32 cellular contexts compared by ENCODE assay signal in the genomic region with DNA sequence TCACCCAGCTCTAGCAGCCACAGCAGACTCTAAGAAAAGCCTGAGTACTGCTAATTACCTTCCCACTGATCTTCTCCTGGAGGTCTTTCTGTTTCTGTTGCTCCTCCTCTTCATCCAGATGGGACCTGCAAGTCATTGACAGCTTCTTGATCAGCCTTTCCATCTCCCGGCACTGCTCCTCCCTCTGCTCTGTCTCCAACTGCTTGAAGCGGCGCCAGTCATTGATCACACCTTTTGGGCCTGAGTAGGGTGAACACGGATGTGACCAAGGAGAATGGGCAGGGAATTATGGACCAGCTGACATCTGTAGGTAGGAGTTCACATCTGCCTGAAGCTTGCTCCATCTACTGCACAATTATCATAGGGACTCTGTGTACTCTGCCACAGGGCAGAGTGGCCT. TPM values are rescaled to one million over a fixed set of nuclear protein-coding genes. Genes with fewer than 3 reads are reported as not detected.
DNase-seq lines count a peak whose midpoint lies in the region; ATAC-seq, FAIRE-seq and TF ChIP-seq lines count a peak whose summit lies in the region.
"Had no signal": no experiment of that assay in that cellular context is flagged by ENCODE, and none has a peak within 500 bp of the region (broad histone marks: within the 10 kb centered on the region; RNA-seq: fewer than 3 reads in every experiment).

No MANE protein-coding gene starts in this region.

- no peak for TF ChIP-seq POLR2A in endothelial cell of umbilical vein (IDR thresholded peaks at IDR 0.05; ENCODE audit: low read depth, low read length)

- no peaks in the 10 kb centered on the region for H4K20me1 ChIP-seq in endothelial cell of umbilical vein (replicated peaks; ENCODE audit: control insufficient read depth, extremely low read depth, insufficient read depth, low read length)

- BruUV-seq in endothelial cell of umbilical vein (replicated peaks; lab: Mats Ljungman, UMichigan) = no TSS peak

- dilution Hi-C loops in endothelial cell of umbilical vein (cut with MboI; ENCODE audit: extremely low pct_ligation_motif_present, low sequenced_read_pairs) = no loop called here

- POLR2A ChIA-PET in activated CD4-positive, alpha-beta memory T cell treated with anti-CD3 and anti-CD28 coated beads for 36 hours (lab: Charles Lee) = no interaction called here
- POLR2A ChIA-PET in activated CD4-positive, alpha-beta memory T cell treated with anti-CD3 and anti-CD28 coated beads, Interleukin-2, amount 10 ng/mL, durations not matched to agents 7 days and 5 days (lab: Charles Lee) = interaction anchor here (2.0 kb wide), 1 partner anchor 12 kb away, joined by 6 read pairs; no protein-coding TSS in a partner anchor
- POLR2A ChIA-PET in activated CD8-positive, alpha-beta T cell treated with anti-CD3 and anti-CD28 coated beads for 36 hours (lab: Charles Lee) = interaction anchor here (1.3 kb wide), 1 partner anchor 12 kb away, joined by 3 read pairs; no protein-coding TSS in a partner anchor
- POLR2A ChIA-PET in endothelial cell of umbilical vein (lab: Charles Lee) = no interaction called here

- H3K9me1 ChIP-seq in endothelial cell of umbilical vein (replicated peaks; ENCODE audit: control insufficient read depth, extremely low read depth, insufficient read depth, low read length) = no peaks in the 10 kb centered on the region

- CTCF ChIA-PET in activated CD4-positive, alpha-beta memory T cell treated with anti-CD3 and anti-CD28 coated beads for 36 hours (lab: Charles Lee) = interaction anchor here (1.0 to 1.8 kb wide), 3 partner anchors 10 to 14 kb away, joined by 3 to 6 read pairs (median 3); no protein-coding TSS in a partner anchor
- CTCF ChIA-PET in activated CD4-positive, alpha-beta memory T cell treated with anti-CD3 and anti-CD28 coated beads, Interleukin-2, amount 10 ng/mL, durations not matched to agents 7 days and 5 days (lab: Charles Lee) = no interaction called here
- CTCF ChIA-PET in activated CD8-positive, alpha-beta T cell treated with anti-CD3 and anti-CD28 coated beads for 36 hours (lab: Charles Lee) = interaction anchor here (0.7 to 2.0 kb wide), 2 partner anchors 12 to 698 kb away, joined by 3 to 5 read pairs; no protein-coding TSS in a partner anchor
- CTCF ChIA-PET in endothelial cell of umbilical vein (lab: Charles Lee) = interaction anchor here (0.8 kb wide), 1 partner anchor 12 kb away, joined by 3 read pairs; no protein-coding TSS in a partner anchor

- peaks cover 28% of the 10 kb centered on the region for H3K36me3 Mint-ChIP-seq in activated CD4-positive, alpha-beta memory T cell treated with anti-CD3 and anti-CD28 coated beads for 36 hours
- peaks cover 53% of the 10 kb centered on the region for H3K36me3 Mint-ChIP-seq in activated CD4-positive, alpha-beta memory T cell treated with anti-CD3 and anti-CD28 coated beads, Interleukin-2, amount 10 ng/mL, durations not matched to agents 7 days and 5 days (ENCODE audit: low read depth)
- peaks cover 19% of the 10 kb centered on the region for H3K36me3 Mint-ChIP-seq in activated CD8-positive, alpha-beta T cell treated with anti-CD3 and anti-CD28 coated beads for 36 hours (ENCODE audit: low read depth)
- H3K36me3 Mint-ChIP-seq in stimulated activated effector memory CD8-positive, alpha-beta T cell treated with anti-CD3 and anti-CD28 coated beads, Interleukin-12 subunit alpha, Interleukin-12 subunit beta, amount 100 ng/mL, for 72 hours = peaks cover 87% of the 10 kb centered on the region

- H3K9me3 ChIP-seq in endothelial cell of umbilical vein (replicated peaks; ENCODE audit: control insufficient read depth, insufficient read depth, low read length) = no peaks in the 10 kb centered on the region
- H3K9me3 ChIP-seq in pancreas = no peaks in the 10 kb centered on the region
- H3K9me3 ChIP-seq: ovary, right lobe of liver, thoracic aorta had no signal

- no peak for DNase-seq in activated CD4-positive, alpha-beta memory T cell treated with anti-CD3 and anti-CD28 coated beads for 36 hours
- no peak for DNase-seq in activated CD4-positive, alpha-beta memory T cell treated with anti-CD3 and anti-CD28 coated beads, Interleukin-2, amount 10 ng/mL, durations not matched to agents 7 days and 5 days
- no peak for DNase-seq in activated CD8-positive, alpha-beta T cell treated with anti-CD3 and anti-CD28 coated beads for 36 hours
- DNase-seq in endothelial cell of umbilical vein (ENCODE audit: low read depth, low spot score) (no peak), NCI-H1436 treated with DMSO at 0.1 percent for 48 hours (lab: John Stamatoyannopoulos, UW) (no peak), pancreas (no peak), NOMO-1 (lab: John Stamatoyannopoulos, UW; ENCODE audit: unreplicated experiment in 2 of 2) (no peak)
- DNase-seq in stimulated activated effector memory CD8-positive, alpha-beta T cell treated with anti-CD3 and anti-CD28 coated beads, Interleukin-12 subunit alpha, Interleukin-12 subunit beta, amount 100 ng/mL, for 72 hours (ENCODE audit: low spot score in 2 of 2) = no peak
- DNase-seq: 8988T; activated CD4-positive, alpha-beta T cell treated with anti-CD3 and anti-CD28 coated beads, Interleukin-2, amount 10 ng/mL, durations not matched to agents 7 days and 5 days; activated CD8-positive, alpha-beta memory T cell treated with anti-CD3 and anti-CD28 coated beads, Interleukin-2, amount 50 U/mL, for 48 hours; activated effector memory CD4-positive, alpha-beta T cell treated with Interleukin-2 at 50 U/mL for 16 hours; brain microvascular endothelial cell; NCI-H1694 treated with DMSO at 0.1 percent for 48 hours; ovary; PC-9; right lobe of liver; stimulated activated CD4-positive, alpha-beta T cell treated with anti-CD3 and anti-CD28 coated beads, Interleukin-4, amount 100 ng/mL, for 24 hours; stimulated activated naive CD4-positive, alpha-beta T cell; T-helper 9 cell had no signal

- TF ChIP-seq CTCF in activated CD8-positive, alpha-beta T cell treated with anti-CD3 and anti-CD28 coated beads for 36 hours (IDR thresholded peaks at IDR 0.05) = no peak
- TF ChIP-seq CTCF in endothelial cell of umbilical vein (IDR thresholded peaks at IDR 0.05; ENCODE audit: extremely low read depth in 1 of 2, insufficient read depth in 1 of 2, low read depth in 1 of 2, low read length in 2 of 2) (no peak), pancreas (IDR thresholded peaks at IDR 0.05) (no peak)

- peaks cover 62% of the 10 kb centered on the region for H3K4me1 ChIP-seq in endothelial cell of umbilical vein (ENCODE audit: control insufficient read depth, extremely low read depth, insufficient read depth, low read length)
- peaks cover 6 to 18% (median 9%) of the 10 kb centered on the region in 3 donors for H3K4me1 ChIP-seq in pancreas

- no peak overlapping the region for H3K4me2 ChIP-seq in endothelial cell of umbilical vein (ENCODE audit: insufficient read depth, low read length)
- H3K4me2 ChIP-seq: PC-9 had no signal

- H3K9me3 Mint-ChIP-seq in activated CD4-positive, alpha-beta memory T cell treated with anti-CD3 and anti-CD28 coated beads for 36 hours = no peaks in the 10 kb centered on the region
- H3K9me3 Mint-ChIP-seq in activated CD4-positive, alpha-beta memory T cell treated with anti-CD3 and anti-CD28 coated beads, Interleukin-2, amount 10 ng/mL, durations not matched to agents 7 days and 5 days = no peaks in the 10 kb centered on the region
- H3K9me3 Mint-ChIP-seq in activated CD8-positive, alpha-beta T cell treated with anti-CD3 and anti-CD28 coated beads for 36 hours = no peaks in the 10 kb centered on the region
- no peaks in the 10 kb centered on the region for H3K9me3 Mint-ChIP-seq in stimulated activated effector memory CD8-positive, alpha-beta T cell treated with anti-CD3 and anti-CD28 coated beads, Interleukin-12 subunit alpha, Interleukin-12 subunit beta, amount 100 ng/mL, for 72 hours
- H3K9me3 Mint-ChIP-seq: activated CD4-positive, alpha-beta T cell treated with anti-CD3 and anti-CD28 coated beads, Interleukin-2, amount 10 ng/mL, durations not matched to agents 7 days and 5 days; nephron had no signal

- peak overlapping the region; percentile 7 for H3K27ac Mint-ChIP-seq in activated CD4-positive, alpha-beta memory T cell treated with anti-CD3 and anti-CD28 coated beads for 36 hours
- no peak overlapping the region for H3K27ac Mint-ChIP-seq in activated CD4-positive, alpha-beta memory T cell treated with anti-CD3 and anti-CD28 coated beads, Interleukin-2, amount 10 ng/mL, durations not matched to agents 7 days and 5 days
- peak overlapping the region; percentile 3 for H3K27ac Mint-ChIP-seq in activated CD8-positive, alpha-beta T cell treated with anti-CD3 and anti-CD28 coated beads for 36 hours
- peak overlapping the region; percentile 11 for H3K27ac Mint-ChIP-seq in stimulated activated effector memory CD8-positive, alpha-beta T cell treated with anti-CD3 and anti-CD28 coated beads, Interleukin-12 subunit alpha, Interleukin-12 subunit beta, amount 100 ng/mL, for 72 hours
- H3K27ac Mint-ChIP-seq: activated CD4-positive, alpha-beta T cell treated with anti-CD3 and anti-CD28 coated beads, Interleukin-2, amount 10 ng/mL, durations not matched to agents 7 days and 5 days; nephron had no signal

- no peak for ATAC-seq in activated CD8-positive, alpha-beta T cell treated with anti-CD3 and anti-CD28 coated beads for 36 hours
- no peak for ATAC-seq in stimulated activated effector memory CD8-positive, alpha-beta T cell treated with anti-CD3 and anti-CD28 coated beads, Interleukin-12 subunit alpha, Interleukin-12 subunit beta, amount 100 ng/mL, for 72 hours
- ATAC-seq in pancreas = no peak
- ATAC-seq: right lobe of liver, Right ventricle myocardium inferior had no signal

- peak overlapping the region; percentile 97 for H3K27ac ChIP-seq in endothelial cell of umbilical vein (ENCODE audit: insufficient read depth, low read depth, low read length)
- no peak overlapping the region for H3K27ac ChIP-seq in pancreas
- H3K27ac ChIP-seq: brain microvascular endothelial cell, epithelial cell of prostate, ovary, PC-9, right lobe of liver, thoracic aorta had no signal

- 83 to 86% methylated on average over 4 of the region's 4 CpGs for WGBS in pancreas, 2 donors

- peaks cover 48% of the 10 kb centered on the region for H3K4me1 Mint-ChIP-seq in activated CD4-positive, alpha-beta memory T cell treated with anti-CD3 and anti-CD28 coated beads for 36 hours (ENCODE audit: low read depth)
- peaks cover 42% of the 10 kb centered on the region for H3K4me1 Mint-ChIP-seq in activated CD4-positive, alpha-beta memory T cell treated with anti-CD3 and anti-CD28 coated beads, Interleukin-2, amount 10 ng/mL, durations not matched to agents 7 days and 5 days
- H3K4me1 Mint-ChIP-seq in activated CD8-positive, alpha-beta T cell treated with anti-CD3 and anti-CD28 coated beads for 36 hours (ENCODE audit: low read depth) = peaks cover 42% of the 10 kb centered on the region
- peaks cover 30% of the 10 kb centered on the region for H3K4me1 Mint-ChIP-seq in stimulated activated effector memory CD8-positive, alpha-beta T cell treated with anti-CD3 and anti-CD28 coated beads, Interleukin-12 subunit alpha, Interleukin-12 subunit beta, amount 100 ng/mL, for 72 hours

- H3K9ac ChIP-seq in endothelial cell of umbilical vein (replicated peaks; ENCODE audit: extremely low read depth, insufficient read depth, low read length) = no peak overlapping the region

- H3K27me3 Mint-ChIP-seq in activated CD4-positive, alpha-beta memory T cell treated with anti-CD3 and anti-CD28 coated beads for 36 hours = no peaks in the 10 kb centered on the region
- H3K27me3 Mint-ChIP-seq in activated CD4-positive, alpha-beta memory T cell treated with anti-CD3 and anti-CD28 coated beads, Interleukin-2, amount 10 ng/mL, durations not matched to agents 7 days and 5 days = no peaks in the 10 kb centered on the region
- H3K27me3 Mint-ChIP-seq in activated CD8-positive, alpha-beta T cell treated with anti-CD3 and anti-CD28 coated beads for 36 hours = no peaks in the 10 kb centered on the region
- H3K27me3 Mint-ChIP-seq: activated CD4-positive, alpha-beta T cell treated with anti-CD3 and anti-CD28 coated beads, Interleukin-2, amount 10 ng/mL, durations not matched to agents 7 days and 5 days had no signal

- H3K4me3 ChIP-seq in endothelial cell of umbilical vein (replicated peaks in 1 of 3; ENCODE audit: insufficient read depth in 1 of 3, low read depth in 1 of 3, low read length in 3 of 3) = no peak overlapping the region
- H3K4me3 ChIP-seq in pancreas = no peak overlapping the region
- H3K4me3 ChIP-seq: ovary, PC-9, right lobe of liver, thoracic aorta had no signal

- FAIRE-seq in endothelial cell of umbilical vein (lab: Jason Lieb, UNC) (no peak), pancreas (lab: Jason Lieb, UNC) (no peak)
- FAIRE-seq: GM12892, H1, keratinocyte had no signal

- H3K36me3 ChIP-seq in endothelial cell of umbilical vein (ENCODE audit: control insufficient read depth in 2 of 2, extremely low read depth in 1 of 2, insufficient read depth in 2 of 2, low read length in 2 of 2) (peaks cover 7 to 16% of the 10 kb centered on the region in 2 experiments), pancreas (peaks cover 0 to 33% (median 0%) of the 10 kb centered on the region in 3 donors)
- H3K36me3 ChIP-seq: ovary had no signal

- no peak overlapping the region for H3K4me3 Mint-ChIP-seq in activated CD4-positive, alpha-beta memory T cell treated with anti-CD3 and anti-CD28 coated beads for 36 hours
- no peak overlapping the region for H3K4me3 Mint-ChIP-seq in activated CD4-positive, alpha-beta memory T cell treated with anti-CD3 and anti-CD28 coated beads, Interleukin-2, amount 10 ng/mL, durations not matched to agents 7 days and 5 days
- H3K4me3 Mint-ChIP-seq in activated CD8-positive, alpha-beta T cell treated with anti-CD3 and anti-CD28 coated beads for 36 hours = no peak overlapping the region
- H3K4me3 Mint-ChIP-seq in stimulated activated effector memory CD8-positive, alpha-beta T cell treated with anti-CD3 and anti-CD28 coated beads, Interleukin-12 subunit alpha, Interleukin-12 subunit beta, amount 100 ng/mL, for 72 hours = no peak overlapping the region
- H3K4me3 Mint-ChIP-seq: activated CD4-positive, alpha-beta T cell treated with anti-CD3 and anti-CD28 coated beads, Interleukin-2, amount 10 ng/mL, durations not matched to agents 7 days and 5 days; nephron had no signal

- intact Hi-C loops in activated CD4-positive, alpha-beta memory T cell treated with anti-CD3 and anti-CD28 coated beads for 36 hours (cut with micrococcal nuclease) = no loop called here
- intact Hi-C loops in activated CD8-positive, alpha-beta T cell treated with anti-CD3 and anti-CD28 coated beads for 36 hours (cut with micrococcal nuclease) = no loop called here
- intact Hi-C loops in endothelial cell of umbilical vein (cut with micrococcal nuclease) (loop anchor here (10.0 kb wide), 1 partner anchor 1538 kb away; no protein-coding TSS in a partner anchor), pancreas (cut with DNase I) (no loop called here)

- H3K79me2 ChIP-seq in endothelial cell of umbilical vein (ENCODE audit: control insufficient read depth, insufficient read depth, low read length) = peaks cover 26% of the 10 kb centered on the region

- H2AFZ ChIP-seq in endothelial cell of umbilical vein (ENCODE audit: low read depth, low read length) = no peak overlapping the region
- H2AFZ ChIP-seq: PC-9 had no signal

- H3K27me3 ChIP-seq in endothelial cell of umbilical vein (ENCODE audit: control insufficient read depth in 2 of 2, insufficient read depth in 2 of 2, low read length in 2 of 2) (no peaks in the 10 kb centered on the region), pancreas (no peaks in the 10 kb centered on the region)
- H3K27me3 ChIP-seq: brain microvascular endothelial cell, ovary, right lobe of liver had no signal

RNA-seq across cellular contexts. Expression of a gene that starts 5.4 kb away (rescaled TPM):
- total RNA-seq in activated CD4-positive, alpha-beta memory T cell treated with anti-CD3 and anti-CD28 coated beads for 36 hours = 10 to 100 TPM; 18.7 to 21.5 TPM
- 10 to 100 TPM; 23.0 to 24.2 TPM for total RNA-seq in activated CD4-positive, alpha-beta memory T cell treated with anti-CD3 and anti-CD28 coated beads, Interleukin-2, amount 10 ng/mL, durations not matched to agents 7 days and 5 days
- total RNA-seq in activated CD8-positive, alpha-beta T cell treated with anti-CD3 and anti-CD28 coated beads for 36 hours = 10 to 100 TPM; 16.1 to 16.5 TPM
- total RNA-seq in endothelial cell of umbilical vein (43.2 and 43.4 TPM in 2 replicates), pancreas (10 to 100 TPM in 1 of 6 donors, 1 to 10 TPM in 5; 3.0 to 10.9 (median 6.0) TPM)
- polyA plus RNA-seq in endothelial cell of umbilical vein (15.2 and 20.4 TPM in 2 replicates), pancreas (1 to 10 TPM; 3.6 to 6.6 TPM)
- 24.1 and 25.1 TPM in 2 replicates for polyA plus RNA-seq in endothelial cell of umbilical vein (2011; cell fraction: cytosol; rRNA removed)
- polyA plus RNA-seq in endothelial cell of umbilical vein (2011; cell fraction: nucleus; rRNA removed) = 19.0 and 19.4 TPM in 2 replicates
- 35.8 and 41.1 TPM in 2 replicates for polyA plus RNA-seq in endothelial cell of umbilical vein (2012)
- polyA minus RNA-seq in endothelial cell of umbilical vein = 45.3 and 46.9 TPM in 2 replicates
- polyA minus RNA-seq in endothelial cell of umbilical vein (2011; cell fraction: cytosol; rRNA and poly(A)+ RNA removed) = 30.2 TPM
- 10.3 and 11.5 TPM in 2 replicates for polyA minus RNA-seq in endothelial cell of umbilical vein (2011; cell fraction: nucleus; rRNA and poly(A)+ RNA removed)

RNA-seq across cellular contexts. Expression of a gene that starts 23.0 kb away (rescaled TPM):
- total RNA-seq in activated CD4-positive, alpha-beta memory T cell treated with anti-CD3 and anti-CD28 coated beads for 36 hours = not detected
- total RNA-seq in activated CD4-positive, alpha-beta memory T cell treated with anti-CD3 and anti-CD28 coated beads, Interleukin-2, amount 10 ng/mL, durations not matched to agents 7 days and 5 days = not detected
- not detected for total RNA-seq in activated CD8-positive, alpha-beta T cell treated with anti-CD3 and anti-CD28 coated beads for 36 hours
- total RNA-seq in endothelial cell of umbilical vein (not detected in 2 replicates), pancreas (not detected)
- polyA plus RNA-seq in endothelial cell of umbilical vein (not detected in 2 replicates), pancreas (not detected)
- polyA plus RNA-seq in endothelial cell of umbilical vein (2011; cell fraction: cytosol; rRNA removed) = not detected in 2 replicates
- not detected in 2 replicates for polyA plus RNA-seq in endothelial cell of umbilical vein (2011; cell fraction: nucleus; rRNA removed)
- polyA plus RNA-seq in endothelial cell of umbilical vein (2012) = not detected in 2 replicates
- polyA minus RNA-seq in endothelial cell of umbilical vein = not detected in 2 replicates
- not detected for polyA minus RNA-seq in endothelial cell of umbilical vein (2011; cell fraction: cytosol; rRNA and poly(A)+ RNA removed)
- not detected in 2 replicates for polyA minus RNA-seq in endothelial cell of umbilical vein (2011; cell fraction: nucleus; rRNA and poly(A)+ RNA removed)
- total RNA-seq: activated CD4-positive, alpha-beta T cell treated with anti-CD3 and anti-CD28 coated beads, Interleukin-2, amount 10 ng/mL, durations not matched to agents 7 days and 5 days; chondrocyte; H1; LHCN-M2; liver; mononuclear cell; NCI-H460; ovary; PC-9; right lobe of liver; Right ventricle myocardium inferior; thoracic aorta had no signal
- polyA plus RNA-seq: H1, keratinocyte, liver, ovary had no signal

RNA-seq across cellular contexts. Expression of a gene that starts 34.2 kb away (rescaled TPM):
- not detected for total RNA-seq in activated CD4-positive, alpha-beta memory T cell treated with anti-CD3 and anti-CD28 coated beads for 36 hours
- total RNA-seq in activated CD4-positive, alpha-beta memory T cell treated with anti-CD3 and anti-CD28 coated beads, Interleukin-2, amount 10 ng/mL, durations not matched to agents 7 days and 5 days = not detected
- not detected for total RNA-seq in activated CD8-positive, alpha-beta T cell treated with anti-CD3 and anti-CD28 coated beads for 36 hours
- total RNA-seq in endothelial cell of umbilical vein (not detected in 2 replicates), pancreas (not detected)
- polyA plus RNA-seq in endothelial cell of umbilical vein (not detected in 2 replicates), pancreas (not detected)
- polyA plus RNA-seq in endothelial cell of umbilical vein (2011; cell fraction: cytosol; rRNA removed) = not detected in 2 replicates
- not detected in 2 replicates for polyA plus RNA-seq in endothelial cell of umbilical vein (2011; cell fraction: nucleus; rRNA removed)
- polyA plus RNA-seq in endothelial cell of umbilical vein (2012) = not detected in 2 replicates
- not detected in 2 replicates for polyA minus RNA-seq in endothelial cell of umbilical vein
- not detected for polyA minus RNA-seq in endothelial cell of umbilical vein (2011; cell fraction: cytosol; rRNA and poly(A)+ RNA removed)
- polyA minus RNA-seq in endothelial cell of umbilical vein (2011; cell fraction: nucleus; rRNA and poly(A)+ RNA removed) = not detected in 2 replicates
- total RNA-seq: activated CD4-positive, alpha-beta T cell treated with anti-CD3 and anti-CD28 coated beads, Interleukin-2, amount 10 ng/mL, durations not matched to agents 7 days and 5 days; chondrocyte; H1; LHCN-M2; liver; mononuclear cell; NCI-H460; ovary; PC-9; right lobe of liver; Right ventricle myocardium inferior; thoracic aorta had no signal
- polyA plus RNA-seq: H1, keratinocyte, liver, ovary had no signal

Comparison
In these comparisons a context has a peak if more than half of its experiments do, and no peak if none do; other contexts are left out.
1. POLR2A ChIA-PET loops: an anchor here in activated CD4-positive, alpha-beta memory T cell treated with anti-CD3 and anti-CD28 coated beads, Interleukin-2, amount 10 ng/mL, durations not matched to agents 7 days and 5 days (2.0 kb wide) and activated CD8-positive, alpha-beta T cell treated with anti-CD3 and anti-CD28 coated beads for 36 hours (1.3 kb wide); none called in activated CD4-positive, alpha-beta memory T cell treated with anti-CD3 and anti-CD28 coated beads for 36 hours and endothelial cell of umbilical vein.